Comparison of ENCODE assay signal across 8 cellular contexts in the genomic region with DNA sequence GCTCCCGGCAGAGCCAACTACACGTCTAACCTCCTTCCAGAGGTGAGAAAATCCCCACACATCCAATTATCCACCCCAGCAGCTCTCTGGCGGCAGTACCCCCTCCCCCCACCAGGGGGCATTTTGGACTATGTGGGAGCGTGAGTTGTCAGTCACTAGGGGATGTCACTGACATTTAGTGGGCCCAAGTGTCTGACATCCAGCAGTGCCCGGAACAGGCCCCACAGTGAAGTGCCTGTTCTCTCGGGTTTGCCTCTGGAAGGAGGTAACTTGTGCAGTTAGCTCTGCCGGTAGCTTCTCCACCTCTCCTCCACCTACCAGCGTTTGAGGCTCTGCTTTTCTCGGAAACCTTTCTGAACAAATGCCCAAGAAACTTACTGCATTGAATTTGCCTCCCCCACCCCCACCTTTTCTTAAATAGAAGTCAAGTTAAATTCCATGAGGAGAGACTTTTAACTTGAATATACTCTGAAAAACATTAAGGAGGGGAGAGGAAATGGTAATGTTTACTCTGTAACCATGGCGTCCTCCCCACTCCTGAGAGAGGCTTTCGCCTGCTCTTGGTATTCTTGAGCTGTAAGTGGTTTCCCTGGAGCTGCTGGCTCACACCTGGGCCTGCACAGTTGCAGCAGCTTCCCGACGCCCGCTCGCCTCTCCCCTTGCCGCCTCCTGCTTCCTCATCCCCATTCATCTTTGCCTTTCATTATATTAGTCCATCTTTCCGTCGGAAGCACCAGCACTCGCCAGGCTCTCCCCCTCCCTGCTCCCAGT.
DNase-seq lines count a peak whose midpoint lies in the region; ATAC-seq, FAIRE-seq and TF ChIP-seq lines count a peak whose summit lies in the region.

No MANE protein-coding gene starts in this region.

- WGBS in A549 (ENCODE audit: missing lambda C conversion rate), result 63% methylated on average over 19 of the region's 19 CpGs
- no CpG with 5 or more reads among the region's 19 CpGs for WGBS in mesendoderm (ENCODE audit: extremely low coverage, insufficient coverage, low lambda C conversion rate)

- no peak overlapping the region for H4K5ac ChIP-seq in mesendoderm (ENCODE audit: low read length)

- peak overlapping the region; percentile 35; the same call in 2 of the 3 replicates for H3K4me2 ChIP-seq in A549
- no peak overlapping the region for H3K4me2 ChIP-seq in mesendoderm (ENCODE audit: low read length)

- peak; percentile 55 for TF ChIP-seq CTCF in A549 (IDR thresholded peaks at IDR 0.05)

- H3K18ac ChIP-seq in mesendoderm (ENCODE audit: low read length), result no peak overlapping the region

- H2AK5ac ChIP-seq in mesendoderm (ENCODE audit: low read length), result no peak overlapping the region

- POLR2A ChIA-PET in A549 (lab: Yijun Ruan, JAX), result interaction anchor here (0.6 kb wide), 1 partner anchor 134 kb away, joined by 10 read pairs; no protein-coding TSS in a partner anchor

- no peak overlapping the region for H3K23ac ChIP-seq in mesendoderm (ENCODE audit: low read length)

- no peak for TF ChIP-seq POLR2A in A549 (IDR thresholded peaks at IDR 0.05; ENCODE audit: low read length)

- H2BK5ac ChIP-seq in mesendoderm (ENCODE audit: low read length), result no peak overlapping the region

- H3K36me3 ChIP-seq in mesendoderm (ENCODE audit: control insufficient read depth, insufficient read depth, low read length), result no peaks in the 10 kb centered on the region

- ATAC-seq in A549, result peak in 1 of 2 experiments; percentile 31; a peak in 3 of 6 replicates

- H4K8ac ChIP-seq in mesendoderm (ENCODE audit: low read depth, low read length), result no peak overlapping the region

- TF ChIP-seq RAD21 in A549 (conservative IDR thresholded peaks at IDR 0.05 in 1 of 2, IDR thresholded peaks at IDR 0.05 in 1 of 2), result peak; percentile 61 to 62

- H3K9me3 ChIP-seq in A549, result peaks cover 7% of the 10 kb centered on the region; the same call in 1 of the 3 replicates

- no peak for FAIRE-seq in A549 (lab: Jason Lieb, UNC)
- FAIRE-seq in GM19239 (lab: Jason Lieb, UNC), result peak; percentile 68

- H3K56ac ChIP-seq in mesendoderm (ENCODE audit: low read length), result no peak overlapping the region

- no peaks in the 10 kb centered on the region for H3K79me1 ChIP-seq in mesendoderm (ENCODE audit: low read length)

- peak overlapping the region; percentile 35 to 74; a peak in 5 of 6 replicates for H3K27ac ChIP-seq in A549
- H3K27ac ChIP-seq in mesendoderm (ENCODE audit: low read depth, low read length), result no peak overlapping the region

- H3K4me3 ChIP-seq in A549 (no peak overlapping the region), mesendoderm (ENCODE audit: low read length) (no peak overlapping the region)

- H2BK15ac ChIP-seq in mesendoderm (replicated peaks; ENCODE audit: low read depth), result no peak overlapping the region

- CTCF ChIA-PET in A549 (lab: Yijun Ruan, JAX), result interaction anchor here (0.7 to 3.1 kb wide), 43 partner anchors 8 to 592 kb away, joined by 3 to 23 read pairs (median 4); no protein-coding TSS in a partner anchor

- H2BK120ac ChIP-seq in mesendoderm (ENCODE audit: low read depth, low read length), result no peak overlapping the region

- H3K79me2 ChIP-seq in mesendoderm (ENCODE audit: control insufficient read depth, insufficient read depth, low read length), result no peaks in the 10 kb centered on the region

- DNase-seq in A549 (ENCODE audit: low read depth in 1 of 2, low spot score in 1 of 2) (peak; percentile 45 to 62), GM19239 (ENCODE audit: insufficient read length, low spot score) (peak; percentile 87), NCI-H510A treated with DMSO at 0.1 percent for 48 hours (lab: John Stamatoyannopoulos, UW) (peak; percentile 74), ecto neural progenitor cell (ENCODE audit: low spot score) (peak; percentile 88), mesendoderm (peak; percentile 82), cortex of kidney (lab: John Stamatoyannopoulos, UW) (no peak)
- peak; percentile 69 for DNase-seq in activated CD4-positive, alpha-beta T cell treated with anti-CD3 and anti-CD28 coated beads, Interleukin-2, amount 50 U/mL, for 1 hour
- peak; percentile 46 to 51 for DNase-seq in stimulated activated CD8-positive, alpha-beta memory T cell treated with anti-CD3 and anti-CD28 coated beads, Interleukin-2, amount 100 ng/mL, for 1 hour (ENCODE audit: low read depth in 2 of 2)

- no peak overlapping the region for H3K4ac ChIP-seq in mesendoderm (ENCODE audit: low read depth, low read length)

- H3K27me3 ChIP-seq in mesendoderm (ENCODE audit: insufficient read depth, low read length, poor library complexity), result peaks cover 25% of the 10 kb centered on the region

- peaks cover 39% of the 10 kb centered on the region for H3K4me1 ChIP-seq in A549
- H3K4me1 ChIP-seq in mesendoderm (ENCODE audit: control insufficient read depth, low read depth, low read length), result no peaks in the 10 kb centered on the region

- no peak for TF ChIP-seq EP300 in A549 (IDR thresholded peaks at IDR 0.05)

- no peak overlapping the region for H3K9ac ChIP-seq in mesendoderm (ENCODE audit: low read length)

TF ChIP-seq in A549, 52 proteins besides CTCF, POLR2A, EP300 and RAD21:
- TF ChIP-seq SMC3 (IDR thresholded peaks at IDR 0.05) (peak; percentile 69), GATA3 (IDR thresholded peaks at IDR 0.05; ENCODE audit: borderline replicate concordance) (no peak)
- TF ChIP-seq, protein P1, sequence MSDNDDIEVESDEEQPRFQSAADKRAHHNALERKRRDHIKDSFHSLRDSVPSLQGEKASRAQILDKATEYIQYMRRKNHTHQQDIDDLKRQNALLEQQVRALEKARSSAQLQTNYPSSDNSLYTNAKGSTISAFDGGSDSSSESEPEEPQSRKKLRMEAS (IDR thresholded peaks at IDR 0.05), result peak; percentile 20; the same call in 1 of the 2 replicates
